ENCODE assay signal across 8 cellular contexts in genomic region chr3:182913889-182914288, GRCh38.
A peak's percentile ranks its signal among the peaks of the same experiment; 100 is the strongest.
DNase-seq lines count a peak whose midpoint lies in the region; ATAC-seq, FAIRE-seq and TF ChIP-seq lines count a peak whose summit lies in the region.

No MANE protein-coding gene starts in this region.

- intact Hi-C loops in testis (cut with DNase I; ENCODE audit: low total_unique reads) = no loop called here

- peaks cover 8 to 11% of the 10 kb centered on the region in 2 donors for H3K36me3 Mint-ChIP-seq in activated naive CD4-positive, alpha-beta T cell treated with anti-CD3 and anti-CD28 coated beads, Interleukin-2, amount 50 U/mL, for 72 hours

- H3K27ac Mint-ChIP-seq in activated naive CD4-positive, alpha-beta T cell treated with anti-CD3 and anti-CD28 coated beads, Interleukin-2, amount 50 U/mL, for 72 hours = peak overlapping the region; percentile 69 to 71

- H3K4me3 ChIP-seq in testis = no peak overlapping the region

- H3K36me3 ChIP-seq in testis (ENCODE audit: low read depth, missing control alignments) = no peaks in the 10 kb centered on the region

- H3K27me3 ChIP-seq in testis = no peaks in the 10 kb centered on the region

- TF ChIP-seq POLR2A in GM12891 (IDR thresholded peaks at IDR 0.05; ENCODE audit: low read depth, low read length) = no peak
- no peak for TF ChIP-seq POLR2A in testis (IDR thresholded peaks at IDR 0.05)

- 76 to 79% methylated on average over 4 of the region's 4 CpGs for WGBS in testis, 2 donors

- no peak for DNase-seq in GM12891 (ENCODE audit: insufficient read length, low spot score)
- no peak for DNase-seq in activated naive CD4-positive, alpha-beta T cell treated with anti-CD3 and anti-CD28 coated beads, Interleukin-2, amount 50 U/mL, for 72 hours (ENCODE audit: low spot score in 2 of 2)
- DNase-seq in mucosa of gallbladder (ENCODE audit: low spot score) = no peak
- no peak for DNase-seq in testis
- no peak for DNase-seq in HCEC 1CT
- no peak for DNase-seq in cortex of kidney (lab: John Stamatoyannopoulos, UW)

- no peak for TF ChIP-seq CTCF in testis (IDR thresholded peaks at IDR 0.05)

- no peaks in the 10 kb centered on the region for H3K9me3 Mint-ChIP-seq in activated naive CD4-positive, alpha-beta T cell treated with anti-CD3 and anti-CD28 coated beads, Interleukin-2, amount 50 U/mL, for 72 hours

- H3K4me1 ChIP-seq in testis = no peaks in the 10 kb centered on the region

- no peak overlapping the region for H3K27ac ChIP-seq in testis

- ATAC-seq in GM19463 (IDR thresholded peaks at IDR 0.05; ENCODE audit: unreplicated experiment) (peak; percentile 88), HG03342 (IDR thresholded peaks at IDR 0.05; ENCODE audit: unreplicated experiment) (peak; percentile 85)
- ATAC-seq in activated naive CD4-positive, alpha-beta T cell treated with anti-CD3 and anti-CD28 coated beads, Interleukin-2, amount 50 U/mL, for 72 hours = peak; percentile 8 to 48

- peak; percentile 77 for FAIRE-seq in GM12891 (lab: Jason Lieb, UNC)

- no peaks in the 10 kb centered on the region for H3K9me3 ChIP-seq in testis

TF ChIP-seq in GM12891, 5 proteins besides CTCF, POLR2A, EP300 and RAD21:
- no peak for TF ChIP-seq POU2F2 (IDR thresholded peaks at IDR 0.05; ENCODE audit: low read depth, low read length)
- peak; percentile 34; the same call in 1 of the 2 replicates for TF ChIP-seq SPI1 (IDR thresholded peaks at IDR 0.05; ENCODE audit: low read depth, low read length)
- no peak for TF ChIP-seq TAF1 (IDR thresholded peaks at IDR 0.05; ENCODE audit: low read depth, low read length)

Comparison
In these comparisons a context has a peak if more than half of its experiments do, and no peak if none do; other contexts are left out.
1. ATAC-seq: peak in every context shown above with its lines; median percentile 88 in GM19463; 85 in HG03342; 28 in activated naive CD4-positive, alpha-beta T cell treated with anti-CD3 and anti-CD28 coated beads, Interleukin-2, amount 50 U/mL, for 72 hours.